Comparison of ENCODE assay signal across 36 cellular contexts in genomic region chr17:1244606-1245012, GRCh38. TPM values are rescaled to one million over a fixed set of nuclear protein-coding genes. Genes with fewer than 3 reads are reported as not detected.
DNase-seq lines count a peak whose midpoint lies in the region; ATAC-seq and TF ChIP-seq lines count a peak whose summit lies in the region.
"Had no signal": no experiment of that assay in that cellular context is flagged by ENCODE, and none has a peak within 500 bp of the region (broad histone marks: within the 10 kb centered on the region; RNA-seq: fewer than 3 reads in every experiment).

No MANE protein-coding gene starts in this region.

- no peaks in the 10 kb centered on the region for H3K9me2 ChIP-seq in hepatocyte (replicated peaks; ENCODE audit: insufficient read depth)

- no peaks in the 10 kb centered on the region for H3K9me3 ChIP-seq in thoracic aorta
- no peaks in the 10 kb centered on the region for H3K9me3 ChIP-seq in suprapubic skin
- H3K9me3 ChIP-seq in BE2C, result no peaks in the 10 kb centered on the region
- H3K9me3 ChIP-seq in hepatocyte (ENCODE audit: low read depth), result no peaks in the 10 kb centered on the region
- H3K9me3 ChIP-seq: adrenal gland, esophagus squamous epithelium, upper lobe of right lung had no signal

- H3K27ac ChIP-seq in thoracic aorta, result peak overlapping the region; percentile 23 to 47
- H3K27ac ChIP-seq in suprapubic skin, result no peak overlapping the region
- H3K27ac ChIP-seq in hepatocyte, result no peak overlapping the region
- H3K27ac ChIP-seq: 22Rv1, adrenal gland, esophagus squamous epithelium, HL-60, KMS-11, PC-9, upper lobe of right lung had no signal

- TF ChIP-seq EP300 in suprapubic skin (IDR thresholded peaks at IDR 0.05), result no peak

- H4K20me1 ChIP-seq in hepatocyte (ENCODE audit: insufficient read depth, poor library complexity, severe bottlenecking), result no peaks in the 10 kb centered on the region

- H3K4me2 ChIP-seq in hepatocyte, result no peak overlapping the region
- H3K4me2 ChIP-seq: KMS-11, PC-9 had no signal

- no peak for TF ChIP-seq POLR2A in suprapubic skin (IDR thresholded peaks at IDR 0.05)

- H3K4me3 ChIP-seq in choroid plexus epithelial cell (ENCODE audit: low read depth, low read length) (no peak overlapping the region), thoracic aorta (no peak overlapping the region), suprapubic skin (no peak overlapping the region), BE2C (ENCODE audit: low read depth, low read length) (no peak overlapping the region), hepatocyte (no peak overlapping the region)
- H3K4me3 ChIP-seq: adrenal gland, esophagus squamous epithelium, PC-9, upper lobe of right lung had no signal

- H3K36me3 ChIP-seq in thoracic aorta (no peaks in the 10 kb centered on the region), suprapubic skin (no peaks in the 10 kb centered on the region), BE2C (no peaks in the 10 kb centered on the region), hepatocyte (replicated peaks; ENCODE audit: insufficient read depth, low read depth) (no peaks in the 10 kb centered on the region)
- H3K36me3 ChIP-seq: adrenal gland, esophagus squamous epithelium, upper lobe of right lung had no signal

- no peak for ATAC-seq in thoracic aorta (ENCODE audit: insufficient number of reproducible peaks, low FRiP score, low read depth)
- ATAC-seq: activated CD4-positive, CD25-positive, alpha-beta regulatory T cell treated with anti-CD3 and anti-CD28 coated beads, Interleukin-2, amount 50 U/mL, for 24 hours; stimulated activated memory B cell treated with anti-CD40 and anti-IgM and Interleukin-4, amounts not matched to agents 10 μg/mL and 1 μg/mL and 100 μg/mL, for 72 hours; upper lobe of right lung had no signal

- H3K4me1 ChIP-seq in thoracic aorta (ENCODE audit: control insufficient read depth in 1 of 2, low read depth in 2 of 2), result peaks cover 0 to 10% of the 10 kb centered on the region in 2 donors
- no peaks in the 10 kb centered on the region for H3K4me1 ChIP-seq in suprapubic skin
- no peaks in the 10 kb centered on the region for H3K4me1 ChIP-seq in BE2C
- H3K4me1 ChIP-seq in hepatocyte (ENCODE audit: insufficient read depth), result no peaks in the 10 kb centered on the region
- H3K4me1 ChIP-seq: adrenal gland, esophagus squamous epithelium, upper lobe of right lung had no signal

- no peak overlapping the region for H2AFZ ChIP-seq in hepatocyte
- H2AFZ ChIP-seq: PC-9 had no signal

- DNase-seq in NCI-H2171 treated with DMSO at 0.1 percent for 48 hours (lab: John Stamatoyannopoulos, UW), result peak; percentile 42
- no peak for DNase-seq in NCI-H2171 (lab: John Stamatoyannopoulos, UW)
- peak; percentile 35 for DNase-seq in choroid plexus epithelial cell (ENCODE audit: low read depth)
- DNase-seq in iris pigment epithelial cell (ENCODE audit: low read depth), result peak; percentile 12
- no peak for DNase-seq in thoracic aorta (ENCODE audit: low spot score)
- no peak for DNase-seq in suprapubic skin (ENCODE audit: low spot score in 2 of 2)
- no peak for DNase-seq in BE2C
- no peak for DNase-seq in hepatocyte (ENCODE audit: low spot score)
- DNase-seq: activated CD4-positive, alpha-beta memory T cell treated with anti-CD3 and anti-CD28 coated beads, Interleukin-2, amount 10 ng/mL, durations not matched to agents 7 days and 5 days; activated CD8-positive, alpha-beta memory T cell treated with anti-CD3 and anti-CD28 coated beads, Interleukin-2, amount 50 U/mL, for 4 hours; activated naive CD4-positive, alpha-beta T cell treated with anti-CD3 and anti-CD28 coated beads for 36 hours; adrenal gland; Calu3; DMS79 treated with DMSO at 0.1 percent for 48 hours; endodermal cell; esophagus squamous epithelium; GDM1; HCEC 1CT; hypothalamus; left cardiac atrium; MM.1S; NCI-H2029; NCI-H2227 treated with DMSO at 0.1 percent for 48 hours; NCI-H69; PC-9; T-helper 2 cell; upper lobe of right lung had no signal

- H3K27me3 ChIP-seq in thoracic aorta (replicated peaks; ENCODE audit: insufficient read depth), result no peaks in the 10 kb centered on the region
- no peaks in the 10 kb centered on the region for H3K27me3 ChIP-seq in suprapubic skin
- no peaks in the 10 kb centered on the region for H3K27me3 ChIP-seq in BE2C
- H3K27me3 ChIP-seq in hepatocyte, result no peaks in the 10 kb centered on the region
- H3K27me3 ChIP-seq: adrenal gland, upper lobe of right lung had no signal

- no peaks in the 10 kb centered on the region for H3K79me2 ChIP-seq in hepatocyte

- WGBS in suprapubic skin, result 71% methylated on average over 9 of the region's 9 CpGs
- WGBS in hepatocyte (ENCODE audit: low lambda C conversion rate, missing lambda C conversion rate), result 81% methylated on average over 9 of the region's 9 CpGs

- TF ChIP-seq CTCF in choroid plexus epithelial cell (conservative IDR thresholded peaks at IDR 0.05; ENCODE audit: low read depth, low read length) (no peak), thoracic aorta (IDR thresholded peaks at IDR 0.05) (no peak), suprapubic skin (IDR thresholded peaks at IDR 0.05) (no peak), BE2C (IDR thresholded peaks at IDR 0.05; ENCODE audit: low read depth, low read length) (no peak), hepatocyte (IDR thresholded peaks at IDR 0.05; ENCODE audit: poor library complexity) (no peak)

RNA-seq across cellular contexts. Expression of gene BHLHA9, which starts 25.6 kb away (rescaled TPM):
- total RNA-seq in thoracic aorta (not detected), suprapubic skin (not detected), hepatocyte (not detected in 2 replicates)
- polyA plus RNA-seq in BE2C (2012; ENCODE audit: insufficient read depth, insufficient read length, low read depth), result not detected
- polyA plus RNA-seq in hepatocyte, result not detected in 2 replicates
- total RNA-seq: activated CD4-positive, alpha-beta memory T cell treated with anti-CD3 and anti-CD28 coated beads, Interleukin-2, amount 10 ng/mL, durations not matched to agents 7 days and 5 days; activated naive CD4-positive, alpha-beta T cell treated with anti-CD3 and anti-CD28 coated beads for 36 hours; adrenal gland; Calu3; esophagus squamous epithelium; left cardiac atrium; lung microvascular endothelial cell; neural crest cell; PC-9; progenitor cell of endocrine pancreas; subcutaneous adipose tissue; upper lobe of right lung had no signal
- polyA plus RNA-seq: adrenal gland had no signal

RNA-seq across cellular contexts. Expression of gene TRARG1, which starts 34.9 kb away (rescaled TPM):
- 10 to 100 TPM in 1 of 2 donors, 1 to 10 TPM in 1; 6.3 to 10.0 TPM for total RNA-seq in thoracic aorta
- 1 to 10 TPM; 1.2 to 7.2 (median 2.9) TPM for total RNA-seq in suprapubic skin
- not detected for polyA plus RNA-seq in BE2C (2012; ENCODE audit: insufficient read depth, insufficient read length, low read depth)
- 0.08 TPM in 1 of 2 replicates, not detected in the other for total RNA-seq in hepatocyte
- polyA plus RNA-seq in hepatocyte, result not detected in 2 replicates
- total RNA-seq: activated naive CD4-positive, alpha-beta T cell treated with anti-CD3 and anti-CD28 coated beads for 36 hours; Calu3; endodermal cell; esophagus squamous epithelium; lung microvascular endothelial cell; PC-9; progenitor cell of endocrine pancreas; upper lobe of right lung had no signal

Comparison
In these comparisons a context has a peak if more than half of its experiments do, and no peak if none do; other contexts are left out.
1. DNase-seq: peak in NCI-H2171 treated with DMSO at 0.1 percent for 48 hours (single experiment), choroid plexus epithelial cell (single experiment) and iris pigment epithelial cell (single experiment); none in NCI-H2171 (single experiment), thoracic aorta (single experiment), suprapubic skin (0 of 2), BE2C (single experiment) and hepatocyte (single experiment).
2. H3K27ac ChIP-seq: peak in thoracic aorta (2 of 2); none in suprapubic skin (single experiment) and hepatocyte (single experiment).